14 cellular contexts compared by ENCODE assay signal in the genomic region with DNA sequence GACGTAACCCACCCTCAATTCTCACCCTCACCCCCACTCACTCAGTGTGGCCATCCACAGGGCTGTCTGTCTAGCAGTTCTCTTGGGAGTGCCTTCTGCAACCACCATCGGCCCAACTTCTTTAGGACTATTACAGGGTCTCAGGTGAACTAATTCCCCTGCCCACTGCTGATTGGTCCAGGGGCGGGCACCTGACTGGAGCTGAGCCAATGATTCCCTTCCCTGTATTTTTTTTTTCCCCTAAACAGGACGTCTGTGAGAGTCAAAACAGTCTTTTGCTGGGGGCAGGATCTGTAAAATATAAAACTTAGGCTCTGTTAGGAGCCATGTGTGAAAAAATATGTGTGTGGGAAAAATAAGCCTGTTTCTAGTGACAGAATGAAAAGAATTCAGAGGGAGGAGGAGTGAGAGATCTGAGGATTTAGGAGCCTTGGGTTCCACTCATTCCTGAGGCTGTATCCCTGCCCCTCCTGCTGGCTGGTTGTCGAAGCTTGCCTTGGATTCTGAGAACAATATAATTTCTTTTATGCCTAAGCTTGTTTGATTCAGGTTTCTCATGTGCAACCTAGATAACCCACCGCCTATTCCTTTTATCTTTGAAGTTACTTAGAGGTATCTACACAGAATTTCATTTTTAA.
A peak's percentile ranks its signal among the peaks of the same experiment; 100 is the strongest.
DNase-seq lines count a peak whose midpoint lies in the region; ATAC-seq and TF ChIP-seq lines count a peak whose summit lies in the region.
"Had no signal": no experiment of that assay in that cellular context is flagged by ENCODE, and none has a peak within 500 bp of the region (broad histone marks: within the 10 kb centered on the region; RNA-seq: fewer than 3 reads in every experiment).

No MANE protein-coding gene starts in this region.

- H3K9me3 Mint-ChIP-seq in WTC11, result peaks cover 35% of the 10 kb centered on the region
- H3K9me3 Mint-ChIP-seq in activated T-helper 2 cell treated with anti-CD3 and anti-CD28 coated beads, Interferon-gamma antibody, Interleukin-2, Interleukin-4, amounts not matched to agents 10 μg/mL and 5 μg/mL and 100 μg/mL, durations not matched to agents 14 hours and 24 hours and 36 hours, result no peaks in the 10 kb centered on the region

- H4K20me1 ChIP-seq in smooth muscle cell (ENCODE audit: low read depth), result no peaks in the 10 kb centered on the region

- intact Hi-C loops in activated T-helper 2 cell treated with anti-CD3 and anti-CD28 coated beads, Interferon-gamma antibody, Interleukin-2, Interleukin-4, amounts not matched to agents 10 μg/mL and 5 μg/mL and 100 μg/mL, durations not matched to agents 14 hours and 24 hours and 36 hours (cut with micrococcal nuclease), result no loop called here

- H3K4me3 Mint-ChIP-seq in WTC11, result no peak overlapping the region
- H3K4me3 Mint-ChIP-seq in activated T-helper 2 cell treated with anti-CD3 and anti-CD28 coated beads, Interferon-gamma antibody, Interleukin-2, Interleukin-4, amounts not matched to agents 10 μg/mL and 5 μg/mL and 100 μg/mL, durations not matched to agents 14 hours and 24 hours and 36 hours (ENCODE audit: low read depth), result no peak overlapping the region
- H3K4me3 Mint-ChIP-seq: CD14-positive monocyte had no signal

- POLR2A ChIA-PET in BJ (lab: Charles Lee), result no interaction called here
- POLR2A ChIA-PET in WTC11 (lab: Charles Lee), result interaction anchor here (0.6 kb wide), 1 partner anchor 44 kb away, joined by 3 read pairs; no protein-coding TSS in a partner anchor

- DNase-seq in BJ (ENCODE audit: low read depth) (peak; percentile 4), WTC11 (ENCODE audit: low spot score) (no peak), foreskin keratinocyte (peak in 1 of 2 donors; percentile 16), smooth muscle cell (lab: John Stamatoyannopoulos, UW; ENCODE audit: unreplicated experiment) (no peak), KBM-7 (no peak)
- DNase-seq in activated T-helper 2 cell treated with anti-CD3 and anti-CD28 coated beads, Interferon-gamma antibody, Interleukin-2, Interleukin-4, amounts not matched to agents 10 μg/mL and 5 μg/mL and 100 μg/mL, durations not matched to agents 14 hours and 24 hours and 36 hours (ENCODE audit: low spot score), result no peak
- DNase-seq: AML-193, DMS79 treated with DMSO at 0.1 percent for 48 hours, NCI-H1436, NCI-H1930, NCI-H226, NCI-H524 had no signal

- H3K4me2 ChIP-seq in smooth muscle cell, result peak overlapping the region; percentile 41

- in situ Hi-C loops in KBM-7 (cut with MboI; ENCODE audit: low pct_unique_long_range_greater_than_20kb, low sequenced_read_pairs), result no loop called here

- H2AFZ ChIP-seq in smooth muscle cell (ENCODE audit: low read depth), result no peak overlapping the region

- peaks cover 14% of the 10 kb centered on the region; the same call in 1 of the 2 replicates for H3K27me3 Mint-ChIP-seq in WTC11 (ENCODE audit: low read depth)
- H3K27me3 Mint-ChIP-seq in activated T-helper 2 cell treated with anti-CD3 and anti-CD28 coated beads, Interferon-gamma antibody, Interleukin-2, Interleukin-4, amounts not matched to agents 10 μg/mL and 5 μg/mL and 100 μg/mL, durations not matched to agents 14 hours and 24 hours and 36 hours (ENCODE audit: low read depth), result peaks cover 2% of the 10 kb centered on the region

- H3K36me3 ChIP-seq in BJ (ENCODE audit: control insufficient read depth, insufficient read depth, low read length) (no peaks in the 10 kb centered on the region), smooth muscle cell (ENCODE audit: low read depth) (no peaks in the 10 kb centered on the region)

- no peak overlapping the region for H3K9ac ChIP-seq in smooth muscle cell (ENCODE audit: low read depth)

- peaks cover 11% of the 10 kb centered on the region for H3K4me1 Mint-ChIP-seq in WTC11
- H3K4me1 Mint-ChIP-seq in activated T-helper 2 cell treated with anti-CD3 and anti-CD28 coated beads, Interferon-gamma antibody, Interleukin-2, Interleukin-4, amounts not matched to agents 10 μg/mL and 5 μg/mL and 100 μg/mL, durations not matched to agents 14 hours and 24 hours and 36 hours (ENCODE audit: low read depth), result no peaks in the 10 kb centered on the region
- H3K4me1 Mint-ChIP-seq: CD14-positive monocyte had no signal

- H3K27ac ChIP-seq in foreskin keratinocyte (no peak overlapping the region), smooth muscle cell (ENCODE audit: low read depth) (no peak overlapping the region)

- no peaks in the 10 kb centered on the region for H3K9me3 ChIP-seq in smooth muscle cell (replicated peaks; ENCODE audit: low read depth)

- CTCF ChIA-PET in BJ (lab: Yijun Ruan, JAX) (no interaction called here), WTC11 (lab: Charles Lee) (no interaction called here)

- peaks cover 6% of the 10 kb centered on the region for H3K36me3 Mint-ChIP-seq in WTC11
- H3K36me3 Mint-ChIP-seq in activated T-helper 2 cell treated with anti-CD3 and anti-CD28 coated beads, Interferon-gamma antibody, Interleukin-2, Interleukin-4, amounts not matched to agents 10 μg/mL and 5 μg/mL and 100 μg/mL, durations not matched to agents 14 hours and 24 hours and 36 hours (ENCODE audit: low read depth), result no peaks in the 10 kb centered on the region
- H3K36me3 Mint-ChIP-seq: CD14-positive monocyte had no signal

- H3F3A ChIP-seq in smooth muscle cell (ENCODE audit: low read depth), result no peaks in the 10 kb centered on the region

- H3K27me3 ChIP-seq in BJ (ENCODE audit: control insufficient read depth, insufficient read depth, low read length), result no peaks in the 10 kb centered on the region
- no peaks in the 10 kb centered on the region for H3K27me3 ChIP-seq in foreskin keratinocyte
- no peaks in the 10 kb centered on the region for H3K27me3 ChIP-seq in smooth muscle cell (ENCODE audit: low read depth)

- H3K27ac Mint-ChIP-seq in WTC11, result no peak overlapping the region
- H3K27ac Mint-ChIP-seq in activated T-helper 2 cell treated with anti-CD3 and anti-CD28 coated beads, Interferon-gamma antibody, Interleukin-2, Interleukin-4, amounts not matched to agents 10 μg/mL and 5 μg/mL and 100 μg/mL, durations not matched to agents 14 hours and 24 hours and 36 hours, result no peak overlapping the region

- 62% methylated on average over 6 of the region's 6 CpGs for WGBS in smooth muscle cell (ENCODE audit: low lambda C conversion rate)

- ATAC-seq in WTC11 (no peak), foreskin keratinocyte (no peak), HG02981 (IDR thresholded peaks at IDR 0.05; ENCODE audit: unreplicated experiment) (no peak)

- no peaks in the 10 kb centered on the region for H3K79me2 ChIP-seq in smooth muscle cell (ENCODE audit: low read depth)

- no peak for TF ChIP-seq CTCF in BJ (IDR thresholded peaks at IDR 0.05; ENCODE audit: insufficient read depth, low read depth, low read length)
- TF ChIP-seq CTCF in WTC11 (IDR thresholded peaks at IDR 0.05), result no peak
- TF ChIP-seq CTCF in foreskin keratinocyte (conservative IDR thresholded peaks at IDR 0.05), result peak; percentile 41
- no peak for TF ChIP-seq CTCF in smooth muscle cell (IDR thresholded peaks at IDR 0.05; ENCODE audit: borderline replicate concordance, insufficient read depth, poor library complexity, severe bottlenecking)

- H3K4me1 ChIP-seq in foreskin keratinocyte (no peaks in the 10 kb centered on the region), smooth muscle cell (ENCODE audit: low read depth) (no peaks in the 10 kb centered on the region)

- no peak overlapping the region for H3K4me3 ChIP-seq in BJ (ENCODE audit: low read depth, low read length)
- no peak overlapping the region for H3K4me3 ChIP-seq in smooth muscle cell

TF ChIP-seq in WTC11, 78 proteins besides CTCF, POLR2A, EP300 and RAD21:
- no peak for TF ChIP-seq E2F4 (CRISPR knock-in tag; IDR thresholded peaks at IDR 0.05; ENCODE audit: borderline replicate concordance, low read depth)
- TF ChIP-seq, protein P1, sequence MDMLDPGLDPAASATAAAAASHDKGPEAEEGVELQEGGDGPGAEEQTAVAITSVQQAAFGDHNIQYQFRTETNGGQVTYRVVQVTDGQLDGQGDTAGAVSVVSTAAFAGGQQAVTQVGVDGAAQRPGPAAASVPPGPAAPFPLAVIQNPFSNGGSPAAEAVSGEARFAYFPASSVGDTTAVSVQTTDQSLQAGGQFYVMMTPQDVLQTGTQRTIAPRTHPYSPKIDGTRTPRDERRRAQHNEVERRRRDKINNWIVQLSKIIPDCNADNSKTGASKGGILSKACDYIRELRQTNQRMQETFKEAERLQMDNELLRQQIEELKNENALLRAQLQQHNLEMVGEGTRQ (CRISPR knock-in tag; IDR thresholded peaks at IDR 0.05), result peak; percentile 58
